In genomic region chr5:88140863-88141694, GRCh38 we compare ENCODE assay signal across 8 cellular contexts.
DNase-seq lines count a peak whose midpoint lies in the region; ATAC-seq and TF ChIP-seq lines count a peak whose summit lies in the region.

No MANE protein-coding gene starts in this region.

- H3K4me3 ChIP-seq in DOHH2 (ENCODE audit: low read length), result no peak overlapping the region
- H3K4me3 ChIP-seq in GM23338, result peak overlapping the region; percentile 53
- no peak overlapping the region for H3K4me3 ChIP-seq in Karpas-422 (ENCODE audit: low read length)
- peak overlapping the region; percentile 61 for H3K4me3 ChIP-seq in fibroblast of mammary gland (ENCODE audit: control insufficient read depth, low read depth, low read length)
- peak overlapping the region; percentile 43 for H3K4me3 ChIP-seq in naive thymus-derived CD4-positive, alpha-beta T cell (ENCODE audit: low read length)

- no peaks in the 10 kb centered on the region for H3K36me3 Mint-ChIP-seq in GM23338 (ENCODE audit: low read depth)
- H3K36me3 Mint-ChIP-seq in naive thymus-derived CD4-positive, alpha-beta T cell, result peaks cover 0 to 7% (median 4%) of the 10 kb centered on the region in 5 donors

- H3K9me2 ChIP-seq in DOHH2 (replicated peaks; ENCODE audit: control insufficient read depth, low read length), result no peaks in the 10 kb centered on the region
- H3K9me2 ChIP-seq in GM23338 (ENCODE audit: insufficient read depth), result no peaks in the 10 kb centered on the region
- H3K9me2 ChIP-seq in Karpas-422 (replicated peaks; ENCODE audit: insufficient read depth, low read length), result no peaks in the 10 kb centered on the region

- H2AFZ ChIP-seq in GM23338 (peak overlapping the region; percentile 34), Karpas-422 (ENCODE audit: low read length) (no peak overlapping the region)

- H3K4me1 ChIP-seq in DOHH2 (ENCODE audit: control insufficient read depth, low read length), result peaks cover 21% of the 10 kb centered on the region
- peaks cover 47% of the 10 kb centered on the region for H3K4me1 ChIP-seq in GM23338 (ENCODE audit: insufficient read depth)
- peaks cover 12% of the 10 kb centered on the region for H3K4me1 ChIP-seq in Karpas-422 (ENCODE audit: low read length)
- H3K4me1 ChIP-seq in naive thymus-derived CD4-positive, alpha-beta T cell (ENCODE audit: control insufficient read depth in 2 of 2, insufficient read depth in 2 of 2, low read length in 2 of 2), result peaks cover 19 to 24% of the 10 kb centered on the region in 2 donors

- H3K36me3 ChIP-seq in DOHH2 (ENCODE audit: control insufficient read depth, low read length) (no peaks in the 10 kb centered on the region), GM23338 (ENCODE audit: insufficient read depth) (no peaks in the 10 kb centered on the region), Karpas-422 (ENCODE audit: insufficient read depth, low read length) (no peaks in the 10 kb centered on the region)
- H3K36me3 ChIP-seq in naive thymus-derived CD4-positive, alpha-beta T cell (ENCODE audit: control insufficient read depth in 2 of 3, insufficient read depth in 3 of 3, low read length in 3 of 3), result no peaks in the 10 kb centered on the region

- H3K9me3 Mint-ChIP-seq in GM23338, result no peaks in the 10 kb centered on the region; the same call in 2 of the 3 replicates
- H3K9me3 Mint-ChIP-seq in naive thymus-derived CD4-positive, alpha-beta T cell, result peaks cover 0 to 22% (median 14%) of the 10 kb centered on the region in 11 donors

- peak; percentile 83 for ATAC-seq in GM23338
- peak; percentile 92 for ATAC-seq in naive thymus-derived CD4-positive, alpha-beta T cell

- H4K20me1 ChIP-seq in DOHH2 (ENCODE audit: control insufficient read depth, insufficient read depth, low read depth, low read length) (no peaks in the 10 kb centered on the region), GM23338 (replicated peaks; ENCODE audit: insufficient read depth) (no peaks in the 10 kb centered on the region), Karpas-422 (ENCODE audit: insufficient read depth, low read depth, low read length) (no peaks in the 10 kb centered on the region)

- POLR2A ChIA-PET in naive thymus-derived CD4-positive, alpha-beta T cell (lab: Charles Lee), result no interaction called here

- H3K27ac ChIP-seq in DOHH2 (ENCODE audit: low read depth, low read length), result no peak overlapping the region
- H3K27ac ChIP-seq in GM23338 (ENCODE audit: low read depth), result no peak overlapping the region
- H3K27ac ChIP-seq in Karpas-422 (ENCODE audit: low read length), result no peak overlapping the region
- no peak overlapping the region for H3K27ac ChIP-seq in naive thymus-derived CD4-positive, alpha-beta T cell (ENCODE audit: low read depth, low read length)

- H3K27me3 ChIP-seq in DOHH2 (ENCODE audit: control insufficient read depth, low read length) (peaks cover 28% of the 10 kb centered on the region), GM23338 (ENCODE audit: insufficient read depth) (peaks cover 61% of the 10 kb centered on the region), Karpas-422 (ENCODE audit: low read length) (no peaks in the 10 kb centered on the region)
- H3K27me3 ChIP-seq in naive thymus-derived CD4-positive, alpha-beta T cell (ENCODE audit: control insufficient read depth in 2 of 2, insufficient read depth in 2 of 2, low read length in 2 of 2), result peaks cover 17 to 28% of the 10 kb centered on the region in 2 donors

- no peak overlapping the region for H3K4me3 Mint-ChIP-seq in GM23338
- H3K4me3 Mint-ChIP-seq in naive thymus-derived CD4-positive, alpha-beta T cell, result no peak overlapping the region

- no peaks in the 10 kb centered on the region for H3F3A ChIP-seq in DOHH2 (ENCODE audit: control insufficient read depth, insufficient read depth)
- H3F3A ChIP-seq in GM23338 (replicated peaks; ENCODE audit: low read depth), result peaks cover 8% of the 10 kb centered on the region; the same call in 1 of the 2 replicates

- H3K27ac Mint-ChIP-seq in GM23338, result no peak overlapping the region
- H3K27ac Mint-ChIP-seq in naive thymus-derived CD4-positive, alpha-beta T cell, result no peak overlapping the region

- H3K79me2 ChIP-seq in DOHH2 (ENCODE audit: control insufficient read depth, low read length), result no peaks in the 10 kb centered on the region
- H3K79me2 ChIP-seq in GM23338 (replicated peaks; ENCODE audit: insufficient read depth), result no peaks in the 10 kb centered on the region
- no peaks in the 10 kb centered on the region for H3K79me2 ChIP-seq in Karpas-422 (ENCODE audit: low read length)

- no peaks in the 10 kb centered on the region; the same call in 1 of the 2 replicates for H3K9me3 ChIP-seq in DOHH2 (ENCODE audit: control insufficient read depth, insufficient read depth, low read length)
- H3K9me3 ChIP-seq in Karpas-422 (ENCODE audit: low read length), result no peaks in the 10 kb centered on the region
- peaks cover 0 to 10% (median 0%) of the 10 kb centered on the region in 3 experiments for H3K9me3 ChIP-seq in naive thymus-derived CD4-positive, alpha-beta T cell (ENCODE audit: control insufficient read depth in 2 of 3, low read length in 3 of 3)

- H3K9ac ChIP-seq in Karpas-422 (ENCODE audit: low read length), result no peak overlapping the region

- TF ChIP-seq CTCF in DOHH2 (IDR thresholded peaks at IDR 0.05; ENCODE audit: low read depth, low read length, poor library complexity, severe bottlenecking), result peak; percentile 47
- TF ChIP-seq CTCF in GM23338 (conservative IDR thresholded peaks at IDR 0.05; ENCODE audit: low read depth in 2 of 2), result peak; percentile 47 to 74
- peak; percentile 55 for TF ChIP-seq CTCF in fibroblast of mammary gland (conservative IDR thresholded peaks at IDR 0.05; ENCODE audit: control insufficient read depth, insufficient read depth, low read depth, low read length)

- H3K4me2 ChIP-seq in DOHH2 (ENCODE audit: low read length) (peak overlapping the region; percentile 22), GM23338 (peak overlapping the region; percentile 72), Karpas-422 (ENCODE audit: low read depth, low read length, poor library complexity, severe bottlenecking) (no peak overlapping the region)

- intact Hi-C loops in naive thymus-derived CD4-positive, alpha-beta T cell (cut with micrococcal nuclease), result loop anchor here (1.0 to 5.0 kb wide), 9 partner anchors 46 to 728 kb away; partner anchors contain the start of gene TMEM161B (in 1 of the 2)

- DNase-seq in GM23338 (ENCODE audit: low spot score), result peak; percentile 99
- peak; percentile 90 for DNase-seq in Karpas-422
- peak; percentile 49 for DNase-seq in activated T-helper 1 cell treated with Interleukin-2 at 50 U/mL for 16 hours (ENCODE audit: low read depth)
- DNase-seq in fibroblast of mammary gland (ENCODE audit: low read depth), result peak; percentile 94
- peak; percentile 50 to 83 (median 60) for DNase-seq in naive thymus-derived CD4-positive, alpha-beta T cell
- peak; percentile 73 to 83 for DNase-seq in stimulated activated CD8-positive, alpha-beta memory T cell treated with anti-CD3 and anti-CD28 coated beads, Interleukin-7, amount 100 ng/mL, for 48 hours (ENCODE audit: extremely low read depth in 1 of 2, low read depth in 1 of 2)

- CTCF ChIA-PET in naive thymus-derived CD4-positive, alpha-beta T cell (lab: Charles Lee), result no interaction called here

- no peaks in the 10 kb centered on the region for H3K27me3 Mint-ChIP-seq in GM23338 (ENCODE audit: insufficient read depth, low read depth, poor library complexity)
- peaks cover 18 to 44% (median 37%) of the 10 kb centered on the region in 5 donors for H3K27me3 Mint-ChIP-seq in naive thymus-derived CD4-positive, alpha-beta T cell

- H3K4me1 Mint-ChIP-seq in GM23338, result peaks cover 19% of the 10 kb centered on the region
- peaks cover 7 to 22% (median 9%) of the 10 kb centered on the region in 7 donors for H3K4me1 Mint-ChIP-seq in naive thymus-derived CD4-positive, alpha-beta T cell

TF ChIP-seq in GM23338, 12 proteins besides CTCF, POLR2A, EP300 and RAD21:
- TF ChIP-seq POLR2AphosphoS5 (IDR thresholded peaks at IDR 0.05; ENCODE audit: low read depth) (peak; percentile 63), ETS1 (IDR thresholded peaks at IDR 0.05) (no peak)

TF ChIP-seq in PFSK-1, 5 proteins besides CTCF, POLR2A, EP300 and RAD21:
- TF ChIP-seq FOXP2 (optimal IDR thresholded peaks at IDR 0.05; ENCODE audit: borderline replicate concordance, extremely low read depth, extremely low read length, insufficient read depth) (no peak), SIN3A (IDR thresholded peaks at IDR 0.05; ENCODE audit: borderline replicate concordance, insufficient read depth, low read length) (no peak), POLR2AphosphoS5 (IDR thresholded peaks at IDR 0.05; ENCODE audit: low read depth, low read length) (peak; percentile 37; the same call in 1 of the 2 replicates), REST (IDR thresholded peaks at IDR 0.05; ENCODE audit: insufficient read depth in 1 of 2, low read depth in 2 of 2, low read length in 2 of 2) (no peak), TAF1 (IDR thresholded peaks at IDR 0.05; ENCODE audit: borderline replicate concordance, insufficient read depth, low read length) (0 out of 2 replicates have a peak, but pooled peaks have one; percentile 22)

Comparison
In these comparisons a context has a peak if more than half of its experiments do, and no peak if none do; other contexts are left out.
1. H3K4me3 ChIP-seq: peak in GM23338 (single experiment), fibroblast of mammary gland (single experiment) and naive thymus-derived CD4-positive, alpha-beta T cell (single experiment); none in DOHH2 (single experiment) and Karpas-422 (single experiment).
2. DNase-seq: peak in every context shown above with its lines; median percentile 99 in GM23338; 94 in fibroblast of mammary gland; 90 in Karpas-422; 78 in stimulated activated CD8-positive, alpha-beta memory T cell treated with anti-CD3 and anti-CD28 coated beads, Interleukin-7, amount 100 ng/mL, for 48 hours; 60 in naive thymus-derived CD4-positive, alpha-beta T cell; 49 in activated T-helper 1 cell treated with Interleukin-2 at 50 U/mL for 16 hours.
3. Peak in every context shown above with its lines, with median percentiles within 50 percentile points of each other: CTCF ChIP-seq.